In genomic region chr18:22604986-22605421, GRCh38 we compare ENCODE assay signal across 20 cellular contexts.
DNase-seq lines count a peak whose midpoint lies in the region; ATAC-seq, FAIRE-seq and TF ChIP-seq lines count a peak whose summit lies in the region.
"Had no signal": no experiment of that assay in that cellular context is flagged by ENCODE, and none has a peak within 500 bp of the region (broad histone marks: within the 10 kb centered on the region; RNA-seq: fewer than 3 reads in every experiment).

No MANE protein-coding gene starts in this region.

- H3K4me1 ChIP-seq in Loucy (ENCODE audit: insufficient read depth, low read length, poor library complexity, severe bottlenecking) (no peaks in the 10 kb centered on the region), astrocyte (ENCODE audit: insufficient read depth, low read length) (peaks cover 23% of the 10 kb centered on the region), left lung (peaks cover 0 to 8% of the 10 kb centered on the region in 2 donors), thyroid gland (peaks cover 0 to 5% of the 10 kb centered on the region in 2 donors)

- intact Hi-C loops in left lung (cut with DNase I), result no loop called here
- intact Hi-C loops in thyroid gland (cut with DNase I), result no loop called here

- H3K4me2 ChIP-seq in Loucy (ENCODE audit: low read depth, low read length, poor library complexity, severe bottlenecking), result no peak overlapping the region
- no peak overlapping the region for H3K4me2 ChIP-seq in astrocyte (ENCODE audit: low read length)
- H3K4me2 ChIP-seq: GM23338, neural progenitor cell, PC-9 had no signal

- peaks cover 57% of the 10 kb centered on the region for H3K4me1 Mint-ChIP-seq in astrocyte (ENCODE audit: low read depth, unreplicated experiment)
- H3K4me1 Mint-ChIP-seq: B cell, endodermal cell had no signal

- H3K4me3 Mint-ChIP-seq in astrocyte (ENCODE audit: unreplicated experiment), result no peak overlapping the region
- H3K4me3 Mint-ChIP-seq: B cell, endodermal cell, GM23338, neural progenitor cell had no signal

- TF ChIP-seq CTCF in Loucy (conservative IDR thresholded peaks at IDR 0.05; ENCODE audit: low read length) (no peak), astrocyte (IDR thresholded peaks at IDR 0.05; ENCODE audit: insufficient read depth, low read depth, low read length) (no peak), left lung (IDR thresholded peaks at IDR 0.05) (no peak), thyroid gland (IDR thresholded peaks at IDR 0.05) (no peak)

- H3K9me3 Mint-ChIP-seq in astrocyte (ENCODE audit: unreplicated experiment), result peaks cover 8% of the 10 kb centered on the region
- H3K9me3 Mint-ChIP-seq: endodermal cell, GM23338 had no signal

- no peaks in the 10 kb centered on the region for H3K9me2 ChIP-seq in Loucy (replicated peaks; ENCODE audit: low read depth, low read length)

- peak overlapping the region; percentile 30 for H3K27ac Mint-ChIP-seq in astrocyte (ENCODE audit: unreplicated experiment)
- H3K27ac Mint-ChIP-seq: B cell, endodermal cell, GM23338, neural progenitor cell had no signal

- DNase-seq in astrocyte (ENCODE audit: low read depth) (no peak), left lung (no peak), thyroid gland (no peak), NCI-H1694 treated with DMSO at 0.1 percent for 48 hours (lab: John Stamatoyannopoulos, UW) (no peak), H7 (no peak), NCI-H748 treated with DMSO at 0.1 percent for 48 hours (lab: John Stamatoyannopoulos, UW) (no peak)
- DNase-seq: activated CD4-positive, alpha-beta T cell treated with anti-CD3 and anti-CD28 coated beads, Interleukin-2, amount 50 U/mL, for 48 hours; activated naive CD4-positive, alpha-beta T cell; endodermal cell; hippocampal formation; islet precursor cell; midbrain; PC-9; SJCRH30 had no signal

- peak overlapping the region; percentile 30; the same call in 1 of the 2 replicates for H2AFZ ChIP-seq in Loucy (ENCODE audit: low read length)
- H2AFZ ChIP-seq in astrocyte (ENCODE audit: low read depth, low read length), result no peak overlapping the region
- H2AFZ ChIP-seq: GM23338, neural progenitor cell, PC-9 had no signal

- no peaks in the 10 kb centered on the region for H3K36me3 ChIP-seq in Loucy (ENCODE audit: insufficient read depth, low read length)
- H3K36me3 ChIP-seq in astrocyte (ENCODE audit: insufficient read depth, low read length), result no peaks in the 10 kb centered on the region
- no peaks in the 10 kb centered on the region for H3K36me3 ChIP-seq in left lung
- no peaks in the 10 kb centered on the region for H3K36me3 ChIP-seq in thyroid gland
- H3K36me3 ChIP-seq in H7 (replicated peaks; ENCODE audit: control insufficient read depth, insufficient read depth, low read length), result no peaks in the 10 kb centered on the region
- H3K36me3 ChIP-seq: neural progenitor cell, SJCRH30, suprapubic skin had no signal

- no peaks in the 10 kb centered on the region for H3F3A ChIP-seq in Loucy (ENCODE audit: low read depth)

- FAIRE-seq in astrocyte (lab: Jason Lieb, UNC), result no peak
- FAIRE-seq: D721Med had no signal

- no peaks in the 10 kb centered on the region for H3K27me3 Mint-ChIP-seq in astrocyte (ENCODE audit: low read depth, unreplicated experiment)

- H4K20me1 ChIP-seq in Loucy (ENCODE audit: insufficient read depth, low read length, poor library complexity, severe bottlenecking) (no peaks in the 10 kb centered on the region), astrocyte (ENCODE audit: insufficient read depth, low read length) (no peaks in the 10 kb centered on the region)

- H3K4me3 ChIP-seq in Loucy (ENCODE audit: low read length, poor library complexity, severe bottlenecking) (no peak overlapping the region), astrocyte (ENCODE audit: insufficient read depth, low read depth, low read length) (no peak overlapping the region), left lung (no peak overlapping the region), thyroid gland (replicated peaks in 1 of 3) (no peak overlapping the region), H7 (ENCODE audit: insufficient read depth, low read depth, low read length) (no peak overlapping the region)
- H3K4me3 ChIP-seq: GM23338, neural progenitor cell, PC-9, SJCRH30, suprapubic skin had no signal

- no peak for TF ChIP-seq POLR2A in thyroid gland (IDR thresholded peaks at IDR 0.05)

- no peak overlapping the region for H3K9ac ChIP-seq in Loucy (ENCODE audit: low read depth, low read length, poor library complexity, severe bottlenecking)
- no peak overlapping the region for H3K9ac ChIP-seq in astrocyte (ENCODE audit: low read length)
- H3K9ac ChIP-seq: neural progenitor cell had no signal

- H3K36me3 Mint-ChIP-seq in astrocyte (ENCODE audit: low read depth, unreplicated experiment), result no peaks in the 10 kb centered on the region
- H3K36me3 Mint-ChIP-seq: neural progenitor cell had no signal

- peak overlapping the region; percentile 52 for H3K27ac ChIP-seq in astrocyte (ENCODE audit: low read depth, low read length)
- H3K27ac ChIP-seq in left lung, result peak overlapping the region; percentile 39 to 77
- H3K27ac ChIP-seq in thyroid gland, result peak overlapping the region in 2 of 3 donors; percentile 6 to 34
- H3K27ac ChIP-seq: neural progenitor cell, PC-9, SJCRH30, suprapubic skin had no signal

- H3K79me2 ChIP-seq in Loucy (ENCODE audit: insufficient read depth, low read length), result no peaks in the 10 kb centered on the region
- no peaks in the 10 kb centered on the region for H3K79me2 ChIP-seq in astrocyte (ENCODE audit: insufficient read depth, low read length)

- ATAC-seq in left lung, result no peak
- ATAC-seq: GM23338 had no signal

- 47 to 50% methylated on average over 3 of the region's 3 CpGs for WGBS in thyroid gland, 2 donors

- H3K9me3 ChIP-seq in Loucy (ENCODE audit: insufficient read depth, low read depth, low read length), result no peaks in the 10 kb centered on the region
- H3K9me3 ChIP-seq in astrocyte (ENCODE audit: insufficient read depth, low read depth, low read length), result peaks cover 3% of the 10 kb centered on the region
- no peaks in the 10 kb centered on the region for H3K9me3 ChIP-seq in left lung
- H3K9me3 ChIP-seq in thyroid gland, result no peaks in the 10 kb centered on the region
- H3K9me3 ChIP-seq: SJCRH30, suprapubic skin had no signal

- no peaks in the 10 kb centered on the region for H3K27me3 ChIP-seq in Loucy (ENCODE audit: insufficient read depth, low read length, poor library complexity, severe bottlenecking)
- no peaks in the 10 kb centered on the region for H3K27me3 ChIP-seq in astrocyte (ENCODE audit: insufficient read depth, low read length)
- H3K27me3 ChIP-seq in left lung, result no peaks in the 10 kb centered on the region
- no peaks in the 10 kb centered on the region for H3K27me3 ChIP-seq in thyroid gland
- no peaks in the 10 kb centered on the region for H3K27me3 ChIP-seq in H7 (ENCODE audit: control insufficient read depth, insufficient read depth, low read length)
- H3K27me3 ChIP-seq: neural progenitor cell, SJCRH30, suprapubic skin had no signal
